Comparison of ENCODE assay signal across 10 cellular contexts in genomic region chr21:32096411-32096810, GRCh38.
A peak's percentile ranks its signal among the peaks of the same experiment; 100 is the strongest.
DNase-seq lines count a peak whose midpoint lies in the region; ATAC-seq, FAIRE-seq and TF ChIP-seq lines count a peak whose summit lies in the region.
"Had no signal": no experiment of that assay in that cellular context is flagged by ENCODE, and none has a peak within 500 bp of the region (broad histone marks: within the 10 kb centered on the region; RNA-seq: fewer than 3 reads in every experiment).

No MANE protein-coding gene starts in this region.

- H3K9ac ChIP-seq in H9 (ENCODE audit: extremely low read depth, insufficient read length, low read length) = no peak overlapping the region

- no peaks in the 10 kb centered on the region for H4K20me1 ChIP-seq in H9 (ENCODE audit: control insufficient read depth, insufficient read depth, insufficient read length)

- no peak overlapping the region for H2BK12ac ChIP-seq in H9 (ENCODE audit: insufficient read length, low read depth, low read length)

- no peak overlapping the region for H2AFZ ChIP-seq in H9 (ENCODE audit: low read length)

- H3K14ac ChIP-seq in H9 (ENCODE audit: insufficient read depth, low read length) = no peak overlapping the region

- no peak overlapping the region for H3K27ac Mint-ChIP-seq in H9
- H3K27ac Mint-ChIP-seq: activated T-helper 17 cell treated with anti-CD3 and anti-CD28 coated beads, Interleukin-2, amount 50 U/mL, for 72 hours; memory B cell had no signal

- H3K4me2 ChIP-seq in H9 (ENCODE audit: insufficient read depth, insufficient read length, low read length) = no peak overlapping the region

- H3K79me2 ChIP-seq in H9 (ENCODE audit: insufficient read depth, low read length) = no peaks in the 10 kb centered on the region

- no peak overlapping the region for H4K91ac ChIP-seq in H9 (ENCODE audit: insufficient read length, low read depth, low read length)

- H2BK5ac ChIP-seq in H9 (ENCODE audit: insufficient read length, low read length) = no peak overlapping the region

- H3K4ac ChIP-seq in H9 (ENCODE audit: low read depth, low read length) = no peak overlapping the region

- H4K8ac ChIP-seq in H9 (replicated peaks; ENCODE audit: insufficient read length, low read depth, low read length) = no peak overlapping the region

- H3K9me3 Mint-ChIP-seq in H9 = peaks cover 5% of the 10 kb centered on the region in 2 experiments

- H2BK20ac ChIP-seq in H9 (ENCODE audit: low read depth, low read length, poor library complexity, severe bottlenecking) = no peak overlapping the region

- H3K9me3 ChIP-seq in H9 (ENCODE audit: control insufficient read depth, low read depth, low read length) = no peaks in the 10 kb centered on the region

- no CpG with 5 or more reads among the region's 3 CpGs for WGBS in H9 (ENCODE audit: extremely low coverage, insufficient read length, low lambda C conversion rate)

- no peak for ATAC-seq in GM19463 (IDR thresholded peaks at IDR 0.05; ENCODE audit: unreplicated experiment)
- ATAC-seq: activated T-helper 17 cell treated with anti-CD3 and anti-CD28 coated beads, Interleukin-2, amount 50 U/mL, for 72 hours had no signal

- H3K23me2 ChIP-seq in H9 (ENCODE audit: insufficient read length, low read depth, low read length, poor library complexity, severe bottlenecking) = no peaks in the 10 kb centered on the region

- no peak overlapping the region for H3K27ac ChIP-seq in H9 (ENCODE audit: insufficient read length, low read depth, low read length)

- no peak overlapping the region for H3K23ac ChIP-seq in H9 (ENCODE audit: insufficient read length, low read depth, low read length)

- H3K18ac ChIP-seq in H9 (ENCODE audit: insufficient read length, low read depth, low read length) = no peak overlapping the region

- no peaks in the 10 kb centered on the region for H3K27me3 ChIP-seq in H9 (ENCODE audit: insufficient read depth, low read length)

- H3K4me1 Mint-ChIP-seq in H9 = peaks cover 16 to 32% of the 10 kb centered on the region in 2 experiments
- H3K4me1 Mint-ChIP-seq: memory B cell had no signal

- H3K4me1 ChIP-seq in H9 (ENCODE audit: insufficient read depth, low read length) = no peaks in the 10 kb centered on the region

- no peak for FAIRE-seq in D721Med (lab: Jason Lieb, UNC)

- peak; percentile 58 for TF ChIP-seq CTCF in D721Med (IDR thresholded peaks at IDR 0.05; ENCODE audit: insufficient read depth, missing control alignments)
- peak; percentile 74 for TF ChIP-seq CTCF in H9 (conservative IDR thresholded peaks at IDR 0.05)

- H2BK120ac ChIP-seq in H9 (ENCODE audit: low read depth, low read length, poor library complexity, severe bottlenecking) = no peak overlapping the region

- no peak overlapping the region for H3K56ac ChIP-seq in H9 (ENCODE audit: insufficient read length, low read depth, low read length)

- no peak overlapping the region for H4K5ac ChIP-seq in H9 (ENCODE audit: insufficient read length, low read depth, low read length)

- no peak overlapping the region for H3T11ph ChIP-seq in H9 (ENCODE audit: low read length)

- H2AK5ac ChIP-seq in H9 (ENCODE audit: insufficient read length, low read length) = no peak overlapping the region

- H3K27me3 Mint-ChIP-seq in H9 (ENCODE audit: low read depth) = peaks cover 13% of the 10 kb centered on the region

- no peak overlapping the region for H2BK15ac ChIP-seq in H9 (ENCODE audit: low read depth, low read length)

- peaks cover 0 to 3% (median 0%) of the 10 kb centered on the region in 3 experiments; a peak in 1 of 7 replicates for H3K36me3 Mint-ChIP-seq in H9 (ENCODE audit: insufficient read depth in 1 of 3, low read depth in 3 of 3)

- no peak overlapping the region for H3K4me3 Mint-ChIP-seq in H9
- H3K4me3 Mint-ChIP-seq: activated T-helper 17 cell treated with anti-CD3 and anti-CD28 coated beads, Interleukin-2, amount 50 U/mL, for 72 hours; memory B cell had no signal

- DNase-seq in D721Med (ENCODE audit: insufficient read length, low spot score) = peak; percentile 58
- DNase-seq in H9 = peak; percentile 68
- peak; percentile 24 for DNase-seq in RKO (ENCODE audit: low spot score)
- DNase-seq in iPS DF 19.7 (ENCODE audit: low read depth, low spot score) = peak; percentile 47
- DNase-seq in middle frontal gyrus (ENCODE audit: extremely low spot score, low spot score) = no peak
- no peak for DNase-seq in CD1c-positive myeloid dendritic cell (ENCODE audit: extremely low spot score)
- no peak for DNase-seq in GM19238 (ENCODE audit: insufficient read length, low spot score)

- no peaks in the 10 kb centered on the region for H3K79me1 ChIP-seq in H9 (ENCODE audit: insufficient read depth, low read depth, low read length, poor library complexity, severe bottlenecking)

Comparison
In these comparisons a context has a peak if more than half of its experiments do, and no peak if none do; other contexts are left out.
1. DNase-seq: peak in D721Med (single experiment), H9 (single experiment), RKO (single experiment) and iPS DF 19.7 (single experiment); none in middle frontal gyrus (single experiment), CD1c-positive myeloid dendritic cell (single experiment) and GM19238 (single experiment).